In genomic region chr11:75773595-75774353, GRCh38 we compare ENCODE assay signal across 9 cellular contexts. TPM values are rescaled to one million over a fixed set of nuclear protein-coding genes. Genes with fewer than 3 reads are reported as not detected.
DNase-seq lines count a peak whose midpoint lies in the region; ATAC-seq, FAIRE-seq and TF ChIP-seq lines count a peak whose summit lies in the region.
"Had no signal": no experiment of that assay in that cellular context is flagged by ENCODE, and none has a peak within 500 bp of the region (broad histone marks: within the 10 kb centered on the region; RNA-seq: fewer than 3 reads in every experiment).

No MANE protein-coding gene starts in this region.

- ATAC-seq in HG03457 (IDR thresholded peaks at IDR 0.05; ENCODE audit: unreplicated experiment), result peak; percentile 68
- ATAC-seq in GM12878, result peak; percentile 89

- 40% methylated on average over 5 of the region's 5 CpGs for WGBS in GM12878 (ENCODE audit: insufficient coverage, insufficient replicate concordance, low lambda C conversion rate, missing lambda C conversion rate)
- WGBS in thyroid gland, 2 donors, result 67 to 86% methylated on average over 3 to 5 of the region's 5 CpGs

- peaks cover 6% of the 10 kb centered on the region; the same call in 1 of the 2 replicates for H3K79me2 ChIP-seq in GM12878 (ENCODE audit: control insufficient read depth, insufficient read depth, low read length)

- H3K4me2 ChIP-seq in GM12878 (ENCODE audit: control insufficient read depth, insufficient read depth), result peak overlapping the region; percentile 86

- H3K9me3 ChIP-seq in GM12878 (replicated peaks; ENCODE audit: control insufficient read depth, insufficient read depth, low read length), result no peaks in the 10 kb centered on the region
- no peaks in the 10 kb centered on the region for H3K9me3 ChIP-seq in thyroid gland
- no peaks in the 10 kb centered on the region for H3K9me3 ChIP-seq in tibial artery

- peak overlapping the region; percentile 94 for H3K27ac ChIP-seq in GM12878 (ENCODE audit: control insufficient read depth, insufficient read depth)
- H3K27ac ChIP-seq in thyroid gland, result no peak overlapping the region
- H3K27ac ChIP-seq in tibial artery, result no peak overlapping the region

- POLR2A ChIA-PET in GM12878 (lab: Charles Lee), result interaction anchor here (0.6 to 5.9 kb wide), 4 partner anchors 13 to 117 kb away, joined by 4 to 27 read pairs (median 9); no protein-coding TSS in a partner anchor

- no TSS peak for BruUV-seq in GM12878 (replicated peaks; lab: Mats Ljungman, UMichigan)

- DNase-seq in GM10266 (ENCODE audit: extremely low spot score), result peak; percentile 83
- DNase-seq in GM20000 (ENCODE audit: low spot score), result peak; percentile 83
- DNase-seq in GM12878 (ENCODE audit: low read depth, low spot score), result peak; percentile 92
- no peak for DNase-seq in DMS53 (lab: John Stamatoyannopoulos, UW)
- no peak for DNase-seq in thyroid gland
- no peak for DNase-seq in HUDEP-2 (lab: John Stamatoyannopoulos, UW; ENCODE audit: unreplicated experiment in 76 of 76)
- no peak for DNase-seq in tibial artery

- no peak overlapping the region; the same call in 1 of the 2 replicates for H2AFZ ChIP-seq in GM12878 (ENCODE audit: control insufficient read depth, low read depth, low read length)

- SMC1A ChIA-PET in GM12878 (lab: Charles Lee; ENCODE audit: uncharacterized antibody, unreplicated experiment), result interaction anchor here (0.6 to 2.9 kb wide), 8 partner anchors 11 to 844 kb away, joined by 3 to 16 read pairs (median 4); no protein-coding TSS in a partner anchor

- CTCF ChIA-PET in GM12878 (lab: Yijun Ruan, JAX), result interaction anchor here (0.8 to 6.0 kb wide), 10 partner anchors 10 to 379 kb away, joined by 3 to 44 read pairs (median 4); no protein-coding TSS in a partner anchor

- no peaks in the 10 kb centered on the region for H4K20me1 ChIP-seq in GM12878 (ENCODE audit: control insufficient read depth, insufficient read depth)

- FAIRE-seq in GM12878 (lab: Jason Lieb, UNC), result peak; percentile 94

- H3K4me3 ChIP-seq in GM12878 (peak overlapping the region; percentile 34; the same call in 1 of the 2 replicates), thyroid gland (replicated peaks in 1 of 3) (no peak overlapping the region), tibial artery (no peak overlapping the region)

- peak overlapping the region; percentile 67 for H3K9ac ChIP-seq in GM12878 (ENCODE audit: control insufficient read depth, insufficient read depth, low read length)

- no peak for TF ChIP-seq RAD21 in GM12878 (IDR thresholded peaks at IDR 0.05; ENCODE audit: insufficient read depth, low read depth, low read length)

- intact Hi-C loops in GM12878 (cut with micrococcal nuclease; ENCODE audit: unreplicated experiment), result no loop called here
- intact Hi-C loops in thyroid gland (cut with DNase I), result no loop called here
- intact Hi-C loops in tibial artery (cut with DNase I; ENCODE audit: low total_unique reads), result no loop called here

- TF ChIP-seq CTCF in GM10266 (IDR thresholded peaks at IDR 0.05; ENCODE audit: control insufficient read depth, insufficient read depth, low read depth, missing control alignments) (no peak), GM20000 (IDR thresholded peaks at IDR 0.05; ENCODE audit: extremely low read depth, missing control alignments) (no peak), GM12878 (IDR thresholded peaks at IDR 0.05 in 2 of 3, conservative IDR thresholded peaks at IDR 0.05 in 1 of 3; ENCODE audit: control insufficient read depth in 2 of 3, extremely low read depth in 1 of 3, insufficient read depth in 1 of 3, low read depth in 3 of 3, low read length in 3 of 3) (no peak), thyroid gland (IDR thresholded peaks at IDR 0.05) (no peak), tibial artery (IDR thresholded peaks at IDR 0.05) (no peak)

- no peaks in the 10 kb centered on the region for H3K27me3 ChIP-seq in GM12878 (replicated peaks in 1 of 2; ENCODE audit: control insufficient read depth in 2 of 2, insufficient read depth in 2 of 2, low read length in 1 of 2)
- H3K27me3 ChIP-seq in thyroid gland, result no peaks in the 10 kb centered on the region
- peaks cover 0 to 3% of the 10 kb centered on the region in 2 donors for H3K27me3 ChIP-seq in tibial artery

- in situ Hi-C loops in GM12878 (cut with MboI), result no loop called here

- H3K4me1 ChIP-seq in GM12878 (ENCODE audit: control insufficient read depth, insufficient read depth, low read length), result peaks cover 39% of the 10 kb centered on the region
- peaks cover 0 to 19% of the 10 kb centered on the region in 2 donors for H3K4me1 ChIP-seq in thyroid gland
- peaks cover 0 to 9% (median 4%) of the 10 kb centered on the region in 4 donors for H3K4me1 ChIP-seq in tibial artery

- peak; percentile 50 to 99; a peak in 2 of 4 replicates for TF ChIP-seq EP300 in GM12878 (IDR thresholded peaks at IDR 0.05; ENCODE audit: borderline replicate concordance in 1 of 2, control insufficient read depth in 1 of 2, low read depth in 2 of 2, low read length in 2 of 2)

- H3K36me3 ChIP-seq in GM12878 (ENCODE audit: control insufficient read depth in 2 of 2, insufficient read depth in 2 of 2, low read length in 1 of 2) (no peaks in the 10 kb centered on the region), thyroid gland (no peaks in the 10 kb centered on the region), tibial artery (no peaks in the 10 kb centered on the region)

- RAD21 ChIA-PET in GM12878 (lab: Charles Lee; ENCODE audit: unreplicated experiment), result interaction anchor here (0.7 to 3.3 kb wide), 7 partner anchors 12 to 378 kb away, joined by 3 to 21 read pairs (median 3); no protein-coding TSS in a partner anchor

- TF ChIP-seq POLR2A in GM12878 (IDR thresholded peaks at IDR 0.05; ENCODE audit: low read depth, low read length) (0 out of 2 replicates have a peak, but pooled peaks have one; percentile 29), thyroid gland (IDR thresholded peaks at IDR 0.05) (no peak)

TF ChIP-seq in GM12878, 131 proteins besides CTCF, POLR2A, EP300 and RAD21 (continues in another document):
- peak; percentile 79; the same call in 1 of the 2 replicates for TF ChIP-seq CHD2 (IDR thresholded peaks at IDR 0.05; ENCODE audit: borderline replicate concordance, low read depth, low read length)
- no peak for TF ChIP-seq SMC3 (IDR thresholded peaks at IDR 0.05; ENCODE audit: borderline replicate concordance, low read length)
- peak; percentile 85; the same call in 1 of the 2 replicates for TF ChIP-seq TCF3 (IDR thresholded peaks at IDR 0.05; ENCODE audit: borderline replicate concordance, insufficient read depth, low read depth, low read length)

RNA-seq across cellular contexts. Expression of gene DGAT2, which starts 5.2 kb away (rescaled TPM):
- total RNA-seq in GM12878 (2013; cell fraction: nucleolus; rRNA removed), result 11.2 and 12.8 TPM in 2 replicates
- total RNA-seq in GM12878 (2014; rRNA removed) (16.7 and 20.5 TPM in 2 replicates), GM12878 (2014; rRNA removed; fragmentation: Illumina TruSeq; extraction: Trizol) (12.5 and 13.0 TPM in 2 replicates), GM12878 (2021) (19.5 and 21.0 TPM in 2 replicates), thyroid gland (10 to 100 TPM in 3 of 4 donors, 1 to 10 TPM in 1; 9.9 to 20.7 (median 16.3) TPM)
- 5.8 TPM for polyA plus RNA-seq in GM12878 (2011; ENCODE audit: low read depth)
- polyA plus RNA-seq in GM12878 (2011; rRNA removed) (15.2 and 25.9 TPM in 2 replicates), GM12878 (2014; fragmentation: Illumina TruSeq; extraction: Trizol) (17.0 and 23.0 TPM in 2 replicates), GM12878 (2014; fragmentation: Nextera tagmentation; extraction: Ambion mirVana) (1 to 10 TPM; 5.1 to 5.5 TPM), GM12878 (2014; rRNA removed) (20.2 and 20.5 TPM in 2 replicates), GM12878 (2016; fragmentation: Nextera tagmentation; extraction: Ambion mirVana) (10 to 100 TPM; 17.2 to 17.9 TPM)
- 22.0 and 29.0 TPM in 2 replicates for polyA plus RNA-seq in GM12878 (2011; cell fraction: cytosol; rRNA removed)
- 13.3 and 13.6 TPM in 2 replicates for polyA plus RNA-seq in GM12878 (2011; cell fraction: nucleus; rRNA removed)
- polyA plus RNA-seq in GM12878 (2012), result 7.4 and 8.5 TPM in 2 replicates
- polyA minus RNA-seq in GM12878 (2011; rRNA and poly(A)+ RNA removed), result 29.6 and 33.1 TPM in 2 replicates
- polyA minus RNA-seq in GM12878 (2011; cell fraction: cytosol; rRNA and poly(A)+ RNA removed), result 4.5 and 7.5 TPM in 2 replicates
- polyA minus RNA-seq in GM12878 (2011; cell fraction: nucleus; rRNA and poly(A)+ RNA removed), result 5.6 and 6.5 TPM in 2 replicates

RNA-seq across cellular contexts. Expression of gene UVRAG, which starts 41.2 kb away (rescaled TPM):
- total RNA-seq in GM12878 (2013; cell fraction: nucleolus; rRNA removed), result 344 and 366 TPM in 2 replicates
- total RNA-seq in GM12878 (2014; rRNA removed) (37.0 and 39.6 TPM in 2 replicates), GM12878 (2014; rRNA removed; fragmentation: Illumina TruSeq; extraction: Trizol) (40.7 and 41.3 TPM in 2 replicates), GM12878 (2021) (42.9 and 43.4 TPM in 2 replicates), thyroid gland (10 to 100 TPM; 27.1 to 35.9 (median 31.0) TPM)
- polyA plus RNA-seq in GM12878 (2011; ENCODE audit: low read depth), result 19.8 TPM
- polyA plus RNA-seq in GM12878 (2011; rRNA removed) (36.9 and 52.3 TPM in 2 replicates), GM12878 (2014; fragmentation: Illumina TruSeq; extraction: Trizol) (31.8 and 35.3 TPM in 2 replicates), GM12878 (2014; fragmentation: Nextera tagmentation; extraction: Ambion mirVana) (10 to 100 TPM in 1 of 2 experiments, 1 to 10 TPM in 1; 7.0 to 11.2 TPM), GM12878 (2014; rRNA removed) (24.0 and 26.7 TPM in 2 replicates), GM12878 (2016; fragmentation: Nextera tagmentation; extraction: Ambion mirVana) (10 to 100 TPM; 37.9 to 43.4 TPM)
- polyA plus RNA-seq in GM12878 (2011; cell fraction: cytosol; rRNA removed), result 20.1 and 23.2 TPM in 2 replicates
- polyA plus RNA-seq in GM12878 (2011; cell fraction: nucleus; rRNA removed), result 33.4 and 36.0 TPM in 2 replicates
- polyA plus RNA-seq in GM12878 (2012), result 24.8 and 28.3 TPM in 2 replicates
- 72.7 and 77.2 TPM in 2 replicates for polyA minus RNA-seq in GM12878 (2011; rRNA and poly(A)+ RNA removed)
- polyA minus RNA-seq in GM12878 (2011; cell fraction: cytosol; rRNA and poly(A)+ RNA removed), result 17.0 and 18.5 TPM in 2 replicates
- polyA minus RNA-seq in GM12878 (2011; cell fraction: nucleus; rRNA and poly(A)+ RNA removed), result 96.4 and 155 TPM in 2 replicates

RNA-seq across cellular contexts. Expression of gene MOGAT2, which starts 56.1 kb away (rescaled TPM):
- total RNA-seq in GM12878 (2013; cell fraction: nucleolus; rRNA removed), result 0.27 TPM in 2 replicates
- total RNA-seq in GM12878 (2014; rRNA removed) (0.05 and 0.28 TPM in 2 replicates), GM12878 (2014; rRNA removed; fragmentation: Illumina TruSeq; extraction: Trizol) (0.18 and 0.23 TPM in 2 replicates), GM12878 (2021) (0.44 and 0.45 TPM in 2 replicates), thyroid gland (1 to 10 TPM in 1 of 4 donors, not detected in 3; 1.0 TPM)
- 0.17 TPM for polyA plus RNA-seq in GM12878 (2011; ENCODE audit: low read depth)
- polyA plus RNA-seq in GM12878 (2011; rRNA removed) (0.24 and 0.45 TPM in 2 replicates), GM12878 (2014; fragmentation: Illumina TruSeq; extraction: Trizol) (0.31 and 0.32 TPM in 2 replicates), GM12878 (2014; fragmentation: Nextera tagmentation; extraction: Ambion mirVana) (under 1 TPM; 0.16 to 0.21 TPM), GM12878 (2014; rRNA removed) (0.18 and 0.22 TPM in 2 replicates), GM12878 (2016; fragmentation: Nextera tagmentation; extraction: Ambion mirVana) (under 1 TPM in 1 of 2 experiments, not detected in 1; 0.15 TPM)
- polyA plus RNA-seq in GM12878 (2011; cell fraction: cytosol; rRNA removed), result 0.49 and 0.57 TPM in 2 replicates
- polyA plus RNA-seq in GM12878 (2011; cell fraction: nucleus; rRNA removed), result 0.35 and 0.49 TPM in 2 replicates
- 0.13 and 0.23 TPM in 2 replicates for polyA plus RNA-seq in GM12878 (2012)
- 0.66 and 0.72 TPM in 2 replicates for polyA minus RNA-seq in GM12878 (2011; rRNA and poly(A)+ RNA removed)
- not detected in 2 replicates for polyA minus RNA-seq in GM12878 (2011; cell fraction: cytosol; rRNA and poly(A)+ RNA removed)
- polyA minus RNA-seq in GM12878 (2011; cell fraction: nucleus; rRNA and poly(A)+ RNA removed), result 0.12 and 0.38 TPM in 2 replicates
- total RNA-seq: lung microvascular endothelial cell had no signal

Comparison
In these comparisons a context has a peak if more than half of its experiments do, and no peak if none do; other contexts are left out.
1. DNase-seq: peak in GM10266 (single experiment), GM20000 (single experiment) and GM12878 (single experiment); none in DMS53 (single experiment), thyroid gland (0 of 2), HUDEP-2 (0 of 76) and tibial artery (0 of 2).